ENCODE assay signal across 11 cellular contexts in genomic region chr4:6333301-6334202, GRCh38.
DNase-seq lines count a peak whose midpoint lies in the region; ATAC-seq and TF ChIP-seq lines count a peak whose summit lies in the region.
"Had no signal": no experiment of that assay in that cellular context is flagged by ENCODE, and none has a peak within 500 bp of the region (broad histone marks: within the 10 kb centered on the region; RNA-seq: fewer than 3 reads in every experiment).

No MANE protein-coding gene starts in this region.

- no peak for ATAC-seq in HG03457 (IDR thresholded peaks at IDR 0.05; ENCODE audit: unreplicated experiment)
- ATAC-seq: stimulated activated naive B cell treated with anti-CD40 and anti-IgM and Interleukin-4, amounts not matched to agents 10 μg/mL and 1 μg/mL and 100 μg/mL, for 72 hours had no signal

- H3K9ac ChIP-seq in GM23248 = no peak overlapping the region

- no peak overlapping the region for H3K27ac ChIP-seq in GM23248

- no peaks in the 10 kb centered on the region for H3K79me2 ChIP-seq in GM23248 (ENCODE audit: insufficient read depth)

- POLR2A ChIA-PET in activated CD4-positive, alpha-beta memory T cell treated with anti-CD3 and anti-CD28 coated beads for 36 hours (lab: Charles Lee) = no interaction called here

- 75 to 76% methylated on average over 18 to 19 of the region's 19 CpGs for WGBS in GM23248 (ENCODE audit: low coverage in 1 of 2, low lambda C conversion rate in 2 of 2, missing lambda C conversion rate in 2 of 2), 2 experiments

- no peaks in the 10 kb centered on the region for H3K36me3 Mint-ChIP-seq in activated CD4-positive, alpha-beta memory T cell treated with anti-CD3 and anti-CD28 coated beads for 36 hours
- H3K36me3 Mint-ChIP-seq in mesothelial cell of epicardium = no peaks in the 10 kb centered on the region
- H3K36me3 Mint-ChIP-seq: CD8-positive, alpha-beta memory T cell; stimulated activated naive B cell treated with anti-CD40 and anti-IgM and Interleukin-4, amounts not matched to agents 10 μg/mL and 1 μg/mL and 100 μg/mL, for 72 hours had no signal

- H3K4me2 ChIP-seq in GM23248 (ENCODE audit: unreplicated experiment) = no peak overlapping the region

- no peak overlapping the region for H2AFZ ChIP-seq in GM23248

- DNase-seq in NCI-H82 (lab: John Stamatoyannopoulos, UW) (peak; percentile 36), NCI-H82 treated with DMSO at 0.1 percent for 48 hours (lab: John Stamatoyannopoulos, UW; ENCODE audit: unreplicated experiment) (no peak), GM23248 (peak; percentile 11), mesothelial cell of epicardium (ENCODE audit: low spot score in 2 of 2, unreplicated experiment in 2 of 2) (no peak), NCI-H510A treated with DMSO at 0.1 percent for 48 hours (lab: John Stamatoyannopoulos, UW) (no peak), GF-D8 (lab: John Stamatoyannopoulos, UW) (no peak)
- peak; percentile 36 for DNase-seq in activated CD4-positive, alpha-beta memory T cell treated with anti-CD3 and anti-CD28 coated beads for 36 hours
- DNase-seq: activated B cell treated with CpG ODN at 0.5 μM for 24 hours; CD8-positive, alpha-beta memory T cell; stimulated activated naive B cell treated with anti-CD40 and anti-IgM and Interleukin-4, amounts not matched to agents 10 μg/mL and 1 μg/mL and 100 μg/mL, for 72 hours had no signal

- TF ChIP-seq CTCF in mesothelial cell of epicardium (IDR thresholded peaks at IDR 0.05; ENCODE audit: unreplicated experiment) = peak; percentile 85

- in situ Hi-C loops in GM23248 (cut with MboI) = loop anchor here (10.0 kb wide), 1 partner anchor 211 kb away; no protein-coding TSS in a partner anchor

- no peak overlapping the region for H3K4me3 ChIP-seq in GM23248

- peaks cover 30% of the 10 kb centered on the region for H3K27me3 Mint-ChIP-seq in activated CD4-positive, alpha-beta memory T cell treated with anti-CD3 and anti-CD28 coated beads for 36 hours
- H3K27me3 Mint-ChIP-seq in mesothelial cell of epicardium (ENCODE audit: low read depth) = peaks cover 38% of the 10 kb centered on the region

- CTCF ChIA-PET in activated CD4-positive, alpha-beta memory T cell treated with anti-CD3 and anti-CD28 coated beads for 36 hours (lab: Charles Lee) = interaction anchor here (0.8 to 15.2 kb wide), 10 partner anchors 9 to 335 kb away, joined by 3 to 505 read pairs (median 17); partner anchors contain the start of gene WFS1

- no peaks in the 10 kb centered on the region for H3K9me2 ChIP-seq in GM23248 (ENCODE audit: insufficient read depth)

- intact Hi-C loops in activated CD4-positive, alpha-beta memory T cell treated with anti-CD3 and anti-CD28 coated beads for 36 hours (cut with micrococcal nuclease) = no loop called here

- H3K9me3 ChIP-seq in GM23248 (ENCODE audit: low read depth) = no peaks in the 10 kb centered on the region

- no peaks in the 10 kb centered on the region for H3K9me3 Mint-ChIP-seq in activated CD4-positive, alpha-beta memory T cell treated with anti-CD3 and anti-CD28 coated beads for 36 hours
- no peaks in the 10 kb centered on the region for H3K9me3 Mint-ChIP-seq in mesothelial cell of epicardium
- H3K9me3 Mint-ChIP-seq: activated B cell treated with CpG ODN at 0.5 μM for 24 hours; CD8-positive, alpha-beta memory T cell had no signal

- no peaks in the 10 kb centered on the region for H3F3A ChIP-seq in GM23248 (ENCODE audit: insufficient read depth)

- H3K4me3 Mint-ChIP-seq in activated CD4-positive, alpha-beta memory T cell treated with anti-CD3 and anti-CD28 coated beads for 36 hours = no peak overlapping the region
- no peak overlapping the region for H3K4me3 Mint-ChIP-seq in mesothelial cell of epicardium
- H3K4me3 Mint-ChIP-seq: activated B cell treated with CpG ODN at 0.5 μM for 24 hours; CD8-positive, alpha-beta memory T cell; stimulated activated naive B cell treated with anti-CD40 and anti-IgM and Interleukin-4, amounts not matched to agents 10 μg/mL and 1 μg/mL and 100 μg/mL, for 72 hours had no signal

- peaks cover 17% of the 10 kb centered on the region for H3K27me3 ChIP-seq in GM23248 (replicated peaks; ENCODE audit: insufficient read depth)

- no peak overlapping the region for H3K27ac Mint-ChIP-seq in activated CD4-positive, alpha-beta memory T cell treated with anti-CD3 and anti-CD28 coated beads for 36 hours
- no peak overlapping the region for H3K27ac Mint-ChIP-seq in mesothelial cell of epicardium
- H3K27ac Mint-ChIP-seq: activated B cell treated with CpG ODN at 0.5 μM for 24 hours; CD8-positive, alpha-beta memory T cell; stimulated activated naive B cell treated with anti-CD40 and anti-IgM and Interleukin-4, amounts not matched to agents 10 μg/mL and 1 μg/mL and 100 μg/mL, for 72 hours had no signal

- H3K4me1 ChIP-seq in GM23248 (ENCODE audit: insufficient read depth) = no peaks in the 10 kb centered on the region

- no peaks in the 10 kb centered on the region for H3K36me3 ChIP-seq in GM23248 (ENCODE audit: low read depth)

- H4K20me1 ChIP-seq in GM23248 (ENCODE audit: insufficient read depth) = no peaks in the 10 kb centered on the region

- H3K4me1 Mint-ChIP-seq in activated CD4-positive, alpha-beta memory T cell treated with anti-CD3 and anti-CD28 coated beads for 36 hours (ENCODE audit: low read depth) = peaks cover 15% of the 10 kb centered on the region
- H3K4me1 Mint-ChIP-seq in mesothelial cell of epicardium = no peaks in the 10 kb centered on the region

Comparison
In these comparisons a context has a peak if more than half of its experiments do, and no peak if none do; other contexts are left out.
1. DNase-seq: peak in NCI-H82 (single experiment), GM23248 (single experiment) and activated CD4-positive, alpha-beta memory T cell treated with anti-CD3 and anti-CD28 coated beads for 36 hours (single experiment); none in NCI-H82 treated with DMSO at 0.1 percent for 48 hours (single experiment), mesothelial cell of epicardium (0 of 2), NCI-H510A treated with DMSO at 0.1 percent for 48 hours (single experiment) and GF-D8 (single experiment).